ENCODE assay signal across 8 cellular contexts in genomic region chr15:52567886-52568568, GRCh38. TPM values are rescaled to one million over a fixed set of nuclear protein-coding genes. Genes with fewer than 3 reads are reported as not detected.
DNase-seq lines count a peak whose midpoint lies in the region; ATAC-seq and TF ChIP-seq lines count a peak whose summit lies in the region.

No MANE protein-coding gene starts in this region.

- H3K9me3 ChIP-seq in RWPE2 (ENCODE audit: severe bottlenecking) (no peaks in the 10 kb centered on the region), skeletal muscle satellite cell (replicated peaks; ENCODE audit: low read length) (no peaks in the 10 kb centered on the region)

- H3K27ac ChIP-seq in RWPE2 (ENCODE audit: poor library complexity, severe bottlenecking) (peak overlapping the region; percentile 75), angular gyrus (ENCODE audit: low read depth, low read length) (peak overlapping the region; percentile 72)

- H3K27me3 ChIP-seq in RWPE2 (ENCODE audit: insufficient read depth, poor library complexity, severe bottlenecking) (no peaks in the 10 kb centered on the region), skeletal muscle satellite cell (ENCODE audit: control insufficient read depth, insufficient read depth, low read length) (no peaks in the 10 kb centered on the region)

- TF ChIP-seq CTCF in RWPE2 (IDR thresholded peaks at IDR 0.05; ENCODE audit: poor library complexity, severe bottlenecking) = no peak

- peak overlapping the region; percentile 87 for H3K4me2 ChIP-seq in skeletal muscle satellite cell (ENCODE audit: low read length)

- intact Hi-C loops in Right ventricle myocardium inferior (cut with DNase I) = loop anchor here (5.0 kb wide), 3 partner anchors 41 to 311 kb away; partner anchors contain the start of genes ATOSA and MYO5A
- intact Hi-C loops in cardiac septum (cut with DNase I) = loop anchor here (2.0 to 5.0 kb wide), 3 partner anchors 36 to 311 kb away; partner anchors contain the start of gene ATOSA

- H3K4me3 ChIP-seq in RWPE2 (ENCODE audit: severe bottlenecking) = peak overlapping the region; percentile 80
- peak overlapping the region; percentile 75 for H3K4me3 ChIP-seq in iPS-11a (ENCODE audit: low read depth, low read length)
- H3K4me3 ChIP-seq in skeletal muscle satellite cell (ENCODE audit: low read length) = peak overlapping the region; percentile 90

- peaks cover 28% of the 10 kb centered on the region for H3K4me1 ChIP-seq in RWPE2 (ENCODE audit: insufficient read depth, poor library complexity, severe bottlenecking)
- peaks cover 20% of the 10 kb centered on the region for H3K4me1 ChIP-seq in skeletal muscle satellite cell (ENCODE audit: control insufficient read depth, insufficient read depth, low read length)

- ATAC-seq in Right ventricle myocardium inferior (no peak), RWPE2 (ENCODE audit: low read depth) (peak; percentile 63), HG03521 (IDR thresholded peaks at IDR 0.05; ENCODE audit: unreplicated experiment) (no peak)

- peaks cover 42% of the 10 kb centered on the region for H3K36me3 ChIP-seq in RWPE2 (ENCODE audit: low read depth)
- H3K36me3 ChIP-seq in skeletal muscle satellite cell (ENCODE audit: insufficient read depth, low read length) = no peaks in the 10 kb centered on the region

- H3K9ac ChIP-seq in skeletal muscle satellite cell (ENCODE audit: low read depth, low read length) = peak overlapping the region; percentile 97

- DNase-seq in Right ventricle myocardium inferior (ENCODE audit: missing footprints) = peak; percentile 60
- no peak for DNase-seq in cardiac septum (ENCODE audit: low spot score)
- DNase-seq in RWPE2 (ENCODE audit: low spot score) = peak; percentile 78
- DNase-seq in NCI-H446 (lab: John Stamatoyannopoulos, UW) = no peak

RNA-seq across cellular contexts. Expression of gene ARPP19, which starts 0.8 kb away (rescaled TPM):
- total RNA-seq in Right ventricle myocardium inferior (155 TPM), cardiac septum (131 TPM)
- 104 and 110 TPM in 2 replicates for total RNA-seq in skeletal muscle satellite cell (2012; rRNA removed)

RNA-seq across cellular contexts. Expression of gene MYO5A, which starts 39.3 kb away (rescaled TPM):
- total RNA-seq in Right ventricle myocardium inferior (7.9 TPM), cardiac septum (11.4 TPM)
- 40.4 and 47.9 TPM in 2 replicates for total RNA-seq in skeletal muscle satellite cell (2012; rRNA removed)

Comparison
In these comparisons a context has a peak if more than half of its experiments do, and no peak if none do; other contexts are left out.
1. DNase-seq: peak in Right ventricle myocardium inferior (single experiment) and RWPE2 (single experiment); none in cardiac septum (single experiment) and NCI-H446 (0 of 2).
2. Peak in every context shown above with its lines, with median percentiles within 50 percentile points of each other: H3K4me3 ChIP-seq.